In the genomic region with DNA sequence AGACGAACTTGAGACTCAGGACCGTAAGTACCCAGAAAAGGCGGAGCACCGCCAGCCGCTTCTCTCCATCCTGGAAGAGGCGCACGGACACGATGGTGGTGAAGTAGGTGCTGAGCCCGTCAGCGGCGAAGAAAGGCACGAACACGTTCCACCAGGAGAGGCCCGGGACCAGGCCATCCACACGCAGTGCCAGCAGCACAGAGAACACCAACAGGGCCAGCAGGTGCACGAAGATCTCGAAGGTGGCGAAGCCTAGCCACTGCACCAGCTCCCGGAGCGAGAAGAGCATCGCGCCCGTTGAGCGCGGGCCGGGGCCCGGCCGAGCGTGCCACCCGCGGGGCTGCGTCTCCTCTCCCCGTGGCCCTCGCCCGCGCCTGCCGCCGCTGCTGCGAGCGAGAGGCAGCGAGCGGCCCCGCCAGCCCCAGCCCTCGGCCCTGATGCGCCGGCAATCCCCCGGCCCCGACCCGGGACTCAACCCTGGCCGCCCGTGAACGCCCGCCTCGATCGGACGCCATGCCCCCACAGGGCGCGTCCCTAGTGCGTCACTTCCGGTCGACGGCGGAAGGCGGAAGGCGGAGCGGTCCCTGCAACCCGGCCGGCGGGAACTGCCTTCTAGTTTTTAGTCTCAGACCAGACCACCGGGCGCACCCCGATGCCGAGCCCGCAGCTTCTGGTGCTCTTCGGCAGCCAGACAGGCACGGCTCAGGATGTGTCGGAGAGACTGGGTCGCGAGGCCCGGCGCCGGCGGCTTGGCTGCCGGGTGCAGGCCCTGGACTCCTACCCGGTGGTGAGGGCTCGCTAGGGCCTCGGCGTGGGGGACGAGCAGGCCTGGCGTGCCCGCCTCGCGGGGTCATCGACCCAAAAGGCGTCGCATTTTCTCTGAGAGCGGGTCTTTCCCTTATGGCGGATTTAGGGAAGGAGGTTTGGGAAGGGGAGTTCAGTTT, we compare ENCODE assay signal across 8 cellular contexts. TPM values are rescaled to one million over a fixed set of nuclear protein-coding genes. Genes with fewer than 3 reads are reported as not detected.
A peak's percentile ranks its signal among the peaks of the same experiment; 100 is the strongest.
DNase-seq lines count a peak whose midpoint lies in the region; ATAC-seq and TF ChIP-seq lines count a peak whose summit lies in the region.

Gene NDOR1, plus strand, starts transcription at position 575 of the 944 bp plus-strand sequence. Its CDS starts 78 bp downstream, at position 653.
A gene with protein sequence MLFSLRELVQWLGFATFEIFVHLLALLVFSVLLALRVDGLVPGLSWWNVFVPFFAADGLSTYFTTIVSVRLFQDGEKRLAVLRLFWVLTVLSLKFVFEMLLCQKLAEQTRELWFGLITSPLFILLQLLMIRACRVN (minus strand): TSS at position 523 of the 944 bp plus-strand sequence. CDS start 234 bp downstream, at position 289.

- peak within 1 kb of the TSS; percentile 71 for H3K56ac ChIP-seq in IMR-90 (ENCODE audit: extremely low read depth, insufficient read depth, low read length)

- peak; percentile 53 for ATAC-seq in IMR-90 (ENCODE audit: low read depth)
- peak; percentile 73 for ATAC-seq in mucosa of descending colon

- no peak within 1 kb of the TSS for H2BK15ac ChIP-seq in IMR-90 (ENCODE audit: low read depth, low read length)

- DNase-seq in AML-193 (lab: John Stamatoyannopoulos, UW), result peak; percentile 64 to 71
- DNase-seq in GM19240 (ENCODE audit: insufficient read length, low spot score), result peak; percentile 97
- peak; percentile 77 for DNase-seq in IMR-90
- DNase-seq in Peyer's patch, result peak; percentile 91 to 96 (median 96)
- peak; percentile 93 for DNase-seq in activated T-cell treated with anti-CD3 and anti-CD28 coated beads, Interleukin-2, amount 50 U/mL, for 1 hour
- no peak for DNase-seq in epithelial cell of proximal tubule (ENCODE audit: low read depth)
- peak; percentile 95 for DNase-seq in mucosa of descending colon
- DNase-seq in stimulated activated CD8-positive, alpha-beta memory T cell treated with anti-CD3 and anti-CD28 coated beads, Interleukin-2, amount 100 ng/mL, for 1 hour (ENCODE audit: low read depth in 2 of 2), result peak; percentile 87 to 89

- dilution Hi-C loops in IMR-90 (cut with HindIII; ENCODE audit: low sequenced_read_pairs, unreplicated experiment), result no loop called here

- H3K9me3 ChIP-seq in IMR-90 (ENCODE audit: control insufficient read depth, insufficient read depth, low read length) (no peaks in the 10 kb centered on the region), Peyer's patch (no peaks in the 10 kb centered on the region), mucosa of descending colon (no peaks in the 10 kb centered on the region)

- TF ChIP-seq POLR2A in IMR-90 (IDR thresholded peaks at IDR 0.05; ENCODE audit: low read depth, low read length), result peak; percentile 77
- peak; percentile 81 to 82 for TF ChIP-seq POLR2A in Peyer's patch (IDR thresholded peaks at IDR 0.05)

- POLR2A ChIA-PET in IMR-90 (lab: Charles Lee; ENCODE audit: unreplicated experiment), result interaction anchor here (0.6 kb wide), 1 partner anchor 76 kb away, joined by 4 read pairs; no protein-coding TSS in a partner anchor

- intact Hi-C loops in IMR-90 (cut with micrococcal nuclease), result no loop called here
- intact Hi-C loops in mucosa of descending colon (cut with DNase I, micrococcal nuclease), result no loop called here

- H2AK5ac ChIP-seq in IMR-90 (ENCODE audit: low read depth, low read length), result peak within 1 kb of the TSS; percentile 90

- peaks cover 10% of the 10 kb centered on the region for H3K4me1 ChIP-seq in IMR-90 (ENCODE audit: control insufficient read depth, insufficient read depth, low read length)
- H3K4me1 ChIP-seq in Peyer's patch, result peaks cover 5 to 48% (median 28%) of the 10 kb centered on the region in 4 donors
- H3K4me1 ChIP-seq in mucosa of descending colon (ENCODE audit: low read depth), result peaks cover 33% of the 10 kb centered on the region

- peak within 1 kb of the TSS; percentile 97 for H2AFZ ChIP-seq in IMR-90 (replicated peaks; ENCODE audit: low read length, poor library complexity)

- H3K27ac ChIP-seq in IMR-90 (ENCODE audit: insufficient read depth, low read length) (peak within 1 kb of the TSS; percentile 85), Peyer's patch (peak within 1 kb of the TSS; percentile 87 to 98 (median 89))

- TF ChIP-seq RAD21 in IMR-90 (IDR thresholded peaks at IDR 0.05; ENCODE audit: low read length), result no peak; the same call in 1 of the 2 replicates

- H3K4me3 ChIP-seq in IMR-90 (ENCODE audit: insufficient read depth, low read depth, low read length), result peak within 1 kb of the TSS; percentile 93
- H3K4me3 ChIP-seq in Peyer's patch, result peak within 1 kb of the TSS; percentile 90 to 100 (median 95)
- peak within 1 kb of the TSS; percentile 97 for H3K4me3 ChIP-seq in epithelial cell of proximal tubule (ENCODE audit: low read depth, low read length)
- H3K4me3 ChIP-seq in mucosa of descending colon, result peak within 1 kb of the TSS; percentile 87

- peak within 1 kb of the TSS; percentile 99 for H3K4me2 ChIP-seq in IMR-90 (ENCODE audit: low read depth, low read length)

- H4K20me1 ChIP-seq in IMR-90 (ENCODE audit: insufficient read depth, low read length), result peaks cover 9% of the 10 kb centered on the region

- H4K91ac ChIP-seq in IMR-90 (ENCODE audit: insufficient read depth, low read depth, low read length), result peak within 1 kb of the TSS; percentile 75

- CTCF ChIA-PET in IMR-90 (lab: Yijun Ruan, JAX), result no interaction called here

- H2BK20ac ChIP-seq in IMR-90 (ENCODE audit: low read depth, low read length), result no peak within 1 kb of the TSS

- H2AK9ac ChIP-seq in IMR-90 (replicated peaks; ENCODE audit: low read depth, low read length, poor library complexity), result peak within 1 kb of the TSS; percentile 97

- H2BK5ac ChIP-seq in IMR-90 (ENCODE audit: low read depth, low read length, poor library complexity, severe bottlenecking), result peak within 1 kb of the TSS; percentile 41

- H2BK120ac ChIP-seq in IMR-90 (ENCODE audit: low read depth, low read length), result no peak within 1 kb of the TSS

- H4K5ac ChIP-seq in IMR-90 (ENCODE audit: low read depth, low read length), result peak within 1 kb of the TSS; percentile 76

- peak within 1 kb of the TSS; percentile 94 to 98 for H4K8ac ChIP-seq in IMR-90 (ENCODE audit: low read depth in 2 of 2, low read length in 2 of 2)

- peak within 1 kb of the TSS; percentile 98 for H3K23ac ChIP-seq in IMR-90 (ENCODE audit: low read depth, low read length)

- WGBS in IMR-90 (ENCODE audit: extremely low coverage in 2 of 2, insufficient read length in 1 of 2), 2 experiments, result 0% methylated on average over 37 of the region's 98 CpGs; no CpG with 5 or more reads in 1 of the 2 experiments

- peak within 1 kb of the TSS; percentile 89 for H3K9ac ChIP-seq in IMR-90 (ENCODE audit: low read depth, low read length)

- H3K9me1 ChIP-seq in IMR-90 (ENCODE audit: insufficient read depth, low read length), result 0 out of 2 replicates have a peak, but pooled peaks cover 2% of the 10 kb centered on the region

- H3K36me3 ChIP-seq in IMR-90 (ENCODE audit: control insufficient read depth, insufficient read depth, low read length) (peaks cover 8% of the 10 kb centered on the region), Peyer's patch (no peaks in the 10 kb centered on the region), mucosa of descending colon (ENCODE audit: low read depth) (peaks cover 3% of the 10 kb centered on the region)

- in situ Hi-C loops in IMR-90 (cut with MboI; ENCODE audit: low sequenced_read_pairs), result no loop called here

- no peak for TF ChIP-seq CTCF in IMR-90 (conservative IDR thresholded peaks at IDR 0.05; ENCODE audit: low read depth, low read length)
- TF ChIP-seq CTCF in Peyer's patch (IDR thresholded peaks at IDR 0.05), result peak in 1 of 6 experiments; percentile 15
- no peak for TF ChIP-seq CTCF in epithelial cell of proximal tubule (conservative IDR thresholded peaks at IDR 0.05; ENCODE audit: low read depth, low read length)
- TF ChIP-seq CTCF in mucosa of descending colon (IDR thresholded peaks at IDR 0.05), result no peak

- H3K18ac ChIP-seq in IMR-90 (ENCODE audit: low read depth, low read length), result no peak within 1 kb of the TSS

- peak within 1 kb of the TSS; percentile 89 for H3K4ac ChIP-seq in IMR-90 (ENCODE audit: low read depth, low read length)

- no TSS peak for BruUV-seq in IMR-90 (replicated peaks; lab: Mats Ljungman, UMichigan)

- H3K27me3 ChIP-seq in IMR-90 (ENCODE audit: control insufficient read depth, insufficient read depth, low read length) (no peaks in the 10 kb centered on the region), Peyer's patch (no peaks in the 10 kb centered on the region)

- H3K79me1 ChIP-seq in IMR-90 (ENCODE audit: low read depth in 1 of 2, low read length in 2 of 2), result peaks cover 45 to 63% of the 10 kb centered on the region in 2 experiments

- peak within 1 kb of the TSS; percentile 66 for H3K14ac ChIP-seq in IMR-90 (replicated peaks; ENCODE audit: low read depth, low read length)

TF ChIP-seq in IMR-90, 13 proteins besides CTCF, POLR2A, EP300 and RAD21:
- TF ChIP-seq MXI1 (IDR thresholded peaks at IDR 0.05; ENCODE audit: borderline replicate concordance, low read depth, low read length) (peak; percentile 85; the same call in 1 of the 2 replicates), MAZ (IDR thresholded peaks at IDR 0.05; ENCODE audit: borderline replicate concordance, low read depth, low read length) (peak; percentile 91; the same call in 1 of the 2 replicates), USF2 (IDR thresholded peaks at IDR 0.05; ENCODE audit: low read depth, low read length) (no peak)

RNA-seq across cellular contexts. Expression of gene NDOR1, which starts in this region (rescaled TPM):
- total RNA-seq in IMR-90 (2012; rRNA removed) (0.90 and 1.1 TPM in 2 replicates), Peyer's patch (10 to 100 TPM; 16.3 to 39.2 (median 25.1) TPM), epithelial cell of proximal tubule (22.0 and 26.9 TPM in 2 replicates), mucosa of descending colon (10 to 100 TPM; 15.9 to 19.7 (median 19.0) TPM)
- polyA plus RNA-seq in IMR-90 (2012; rRNA removed), result 10.6 and 14.0 TPM in 2 replicates
- 4.5 and 5.9 TPM in 2 replicates for polyA plus RNA-seq in IMR-90 (2012; cell fraction: cytosol; rRNA removed)
- 35.3 and 101 TPM in 2 replicates for polyA plus RNA-seq in IMR-90 (2012; cell fraction: nucleus; rRNA removed; ENCODE audit: low replicate concordance)

RNA-seq across cellular contexts. Expression of the second gene that starts in this region (rescaled TPM):
- total RNA-seq in IMR-90 (2012; rRNA removed) (18.8 and 20.8 TPM in 2 replicates), Peyer's patch (10 to 100 TPM; 11.6 to 33.5 (median 27.6) TPM), epithelial cell of proximal tubule (39.4 and 44.9 TPM in 2 replicates), mucosa of descending colon (10 to 100 TPM; 30.6 to 40.4 (median 40.0) TPM)
- 39.1 and 40.6 TPM in 2 replicates for polyA plus RNA-seq in IMR-90 (2012; rRNA removed)
- polyA plus RNA-seq in IMR-90 (2012; cell fraction: cytosol; rRNA removed), result 37.1 and 39.7 TPM in 2 replicates
- polyA plus RNA-seq in IMR-90 (2012; cell fraction: nucleus; rRNA removed; ENCODE audit: low replicate concordance), result 13.2 and 13.3 TPM in 2 replicates
